Comparison of ENCODE assay signal across 8 cellular contexts in genomic region chr12:45268672-45269406, GRCh38. TPM values are rescaled to one million over a fixed set of nuclear protein-coding genes. Genes with fewer than 3 reads are reported as not detected.
A peak's percentile ranks its signal among the peaks of the same experiment; 100 is the strongest.
DNase-seq lines count a peak whose midpoint lies in the region; ATAC-seq and TF ChIP-seq lines count a peak whose summit lies in the region.

No MANE protein-coding gene starts in this region.

- H3K4me1 Mint-ChIP-seq in T-helper 17 cell: peaks cover 32% of the 10 kb centered on the region
- H3K4me1 Mint-ChIP-seq in activated CD4-positive, alpha-beta T cell treated with anti-CD3 and anti-CD28 coated beads, Interleukin-2, amount 10 ng/mL, durations not matched to agents 24 days and 14 days: peaks cover 6% of the 10 kb centered on the region

- ATAC-seq in GM19043 (IDR thresholded peaks at IDR 0.05; ENCODE audit: low read depth, unreplicated experiment) (peak; percentile 64), SK-N-SH treated with all-trans-retinoic acid at 6 μM for 48 hours (peak; percentile 90), T-helper 17 cell (no peak)

- H3K4me3 ChIP-seq in AG04450 (ENCODE audit: low read depth, low read length): peak overlapping the region; percentile 15; the same call in 1 of the 2 replicates

- TF ChIP-seq CTCF in AG04450 (IDR thresholded peaks at IDR 0.05; ENCODE audit: low read depth, low read length): peak; percentile 58

- DNase-seq in AG04450 (ENCODE audit: low read depth, low spot score) (peak; percentile 61), KG1 (lab: John Stamatoyannopoulos, UW) (peak; percentile 42), foreskin melanocyte (peak; percentile 65), pulmonary artery endothelial cell (ENCODE audit: low read depth, low spot score) (peak; percentile 99), T-helper 17 cell (no peak)
- no peak for DNase-seq in activated CD4-positive, alpha-beta T cell treated with anti-CD3 and anti-CD28 coated beads, Interleukin-2, amount 10 ng/mL, durations not matched to agents 24 days and 14 days

- CTCF ChIA-PET in AG04450 (lab: Charles Lee): interaction anchor here (0.6 to 2.6 kb wide), 20 partner anchors 9 to 124 kb away, joined by 3 to 34 read pairs (median 4); partner anchors contain the start of gene ANO6

- POLR2A ChIA-PET in AG04450 (lab: Yijun Ruan, JAX): interaction anchor here (1.2 to 1.3 kb wide), 2 partner anchors 53 to 68 kb away, joined by 4 read pairs; partner anchors contain the start of gene ANO6

- peaks cover 3% of the 10 kb centered on the region for H3K36me3 Mint-ChIP-seq in T-helper 17 cell (ENCODE audit: low read depth)
- no peaks in the 10 kb centered on the region for H3K36me3 Mint-ChIP-seq in activated CD4-positive, alpha-beta T cell treated with anti-CD3 and anti-CD28 coated beads, Interleukin-2, amount 10 ng/mL, durations not matched to agents 24 days and 14 days (ENCODE audit: low read depth)

- intact Hi-C loops in activated CD4-positive, alpha-beta T cell treated with anti-CD3 and anti-CD28 coated beads, Interleukin-2, amount 10 ng/mL, durations not matched to agents 24 days and 14 days (cut with micrococcal nuclease): no loop called here

- no peaks in the 10 kb centered on the region for H3K27me3 Mint-ChIP-seq in T-helper 17 cell
- no peaks in the 10 kb centered on the region for H3K27me3 Mint-ChIP-seq in activated CD4-positive, alpha-beta T cell treated with anti-CD3 and anti-CD28 coated beads, Interleukin-2, amount 10 ng/mL, durations not matched to agents 24 days and 14 days

- no peak overlapping the region for H3K27ac Mint-ChIP-seq in T-helper 17 cell
- H3K27ac Mint-ChIP-seq in activated CD4-positive, alpha-beta T cell treated with anti-CD3 and anti-CD28 coated beads, Interleukin-2, amount 10 ng/mL, durations not matched to agents 24 days and 14 days: no peak overlapping the region

- no peak overlapping the region for H3K4me3 Mint-ChIP-seq in T-helper 17 cell
- no peak overlapping the region for H3K4me3 Mint-ChIP-seq in activated CD4-positive, alpha-beta T cell treated with anti-CD3 and anti-CD28 coated beads, Interleukin-2, amount 10 ng/mL, durations not matched to agents 24 days and 14 days

- no peaks in the 10 kb centered on the region for H3K9me3 ChIP-seq in AG04450 (ENCODE audit: control insufficient read depth, insufficient read depth, low read length)
- H3K9me3 ChIP-seq in T-helper 17 cell (ENCODE audit: control insufficient read depth, low read length, poor library complexity, severe bottlenecking): no peaks in the 10 kb centered on the region

- peak overlapping the region; percentile 55 for H3K27ac ChIP-seq in AG04450 (ENCODE audit: low read depth, low read length)

- no peaks in the 10 kb centered on the region for H3K27me3 ChIP-seq in AG04450 (ENCODE audit: control insufficient read depth, insufficient read depth, low read length)

- no peaks in the 10 kb centered on the region for H3K9me3 Mint-ChIP-seq in activated CD4-positive, alpha-beta T cell treated with anti-CD3 and anti-CD28 coated beads, Interleukin-2, amount 10 ng/mL, durations not matched to agents 24 days and 14 days

TF ChIP-seq in SK-N-SH treated with all-trans-retinoic acid at 6 μM for 48 hours, 23 proteins besides CTCF, POLR2A, EP300 and RAD21 (continues in another document):
- TF ChIP-seq, protein P1, sequence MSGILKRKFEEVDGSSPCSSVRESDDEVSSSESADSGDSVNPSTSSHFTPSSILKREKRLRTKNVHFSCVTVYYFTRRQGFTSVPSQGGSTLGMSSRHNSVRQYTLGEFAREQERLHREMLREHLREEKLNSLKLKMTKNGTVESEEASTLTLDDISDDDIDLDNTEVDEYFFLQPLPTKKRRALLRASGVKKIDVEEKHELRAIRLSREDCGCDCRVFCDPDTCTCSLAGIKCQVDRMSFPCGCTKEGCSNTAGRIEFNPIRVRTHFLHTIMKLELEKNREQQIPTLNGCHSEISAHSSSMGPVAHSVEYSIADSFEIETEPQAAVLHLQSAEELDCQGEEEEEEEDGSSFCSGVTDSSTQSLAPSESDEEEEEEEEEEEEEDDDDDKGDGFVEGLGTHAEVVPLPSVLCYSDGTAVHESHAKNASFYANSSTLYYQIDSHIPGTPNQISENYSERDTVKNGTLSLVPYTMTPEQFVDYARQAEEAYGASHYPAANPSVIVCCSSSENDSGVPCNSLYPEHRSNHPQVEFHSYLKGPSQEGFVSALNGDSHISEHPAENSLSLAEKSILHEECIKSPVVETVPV (CRISPR knock-in tag; IDR thresholded peaks at IDR 0.05): peak; percentile 18; the same call in 1 of the 2 replicates
- TF ChIP-seq ISL1 (CRISPR knock-in tag; IDR thresholded peaks at IDR 0.05) (peak; percentile 94), GLIS3 (CRISPR knock-in tag; IDR thresholded peaks at IDR 0.05) (no peak), ESRRG (CRISPR knock-in tag; IDR thresholded peaks at IDR 0.05) (no peak), BACH2 (CRISPR knock-in tag; IDR thresholded peaks at IDR 0.05; ENCODE audit: borderline replicate concordance) (no peak), TOX (CRISPR knock-in tag; IDR thresholded peaks at IDR 0.05; ENCODE audit: borderline replicate concordance) (no peak), TSHZ2 (CRISPR knock-in tag; IDR thresholded peaks at IDR 0.05) (peak; percentile 93), OSR1 (CRISPR knock-in tag; IDR thresholded peaks at IDR 0.05) (no peak), ZNF8 (CRISPR knock-in tag; IDR thresholded peaks at IDR 0.05) (peak; percentile 36; the same call in 1 of the 2 replicates), ZNF70 (CRISPR knock-in tag; IDR thresholded peaks at IDR 0.05) (no peak), ZFP30 (CRISPR knock-in tag; IDR thresholded peaks at IDR 0.05) (no peak), CSDC2 (CRISPR knock-in tag; IDR thresholded peaks at IDR 0.05) (0 out of 2 replicates have a peak, but pooled peaks have one; percentile 15), SNAI2 (CRISPR knock-in tag; IDR thresholded peaks at IDR 0.05) (no peak), ZC3H10 (CRISPR knock-in tag; IDR thresholded peaks at IDR 0.05) (no peak), PPARA (CRISPR knock-in tag; IDR thresholded peaks at IDR 0.05; ENCODE audit: borderline replicate concordance) (no peak), CREB5 (CRISPR knock-in tag; IDR thresholded peaks at IDR 0.05; ENCODE audit: low read depth) (no peak; the same call in 1 of the 2 replicates), RARB (CRISPR knock-in tag; IDR thresholded peaks at IDR 0.05) (no peak), ZFP3 (CRISPR knock-in tag; IDR thresholded peaks at IDR 0.05) (peak; percentile 76; the same call in 1 of the 2 replicates), TCF4 (CRISPR knock-in tag; IDR thresholded peaks at IDR 0.05; ENCODE audit: borderline replicate concordance) (peak; percentile 80), ARNTL (CRISPR knock-in tag; IDR thresholded peaks at IDR 0.05; ENCODE audit: borderline replicate concordance, low read depth) (no peak), ZNF565 (CRISPR knock-in tag; conservative IDR thresholded peaks at IDR 0.05; ENCODE audit: low read depth) (no peak)

RNA-seq across cellular contexts. Expression of gene ANO6, which starts 52.9 kb away (rescaled TPM):
- polyA plus RNA-seq in AG04450 (2011; rRNA removed): 44.0 and 51.9 TPM in 2 replicates
- 37.2 and 50.2 TPM in 2 replicates for polyA minus RNA-seq in AG04450 (2011; rRNA and poly(A)+ RNA removed)
- total RNA-seq in pulmonary artery endothelial cell: 72.0 and 73.8 TPM in 2 replicates
- 10 to 100 TPM; 32.2 to 69.5 TPM for total RNA-seq in T-helper 17 cell
- total RNA-seq in activated CD4-positive, alpha-beta T cell treated with anti-CD3 and anti-CD28 coated beads, Interleukin-2, amount 10 ng/mL, durations not matched to agents 24 days and 14 days: 24.1 and 24.8 TPM in 2 replicates

Comparison
In these comparisons a context has a peak if more than half of its experiments do, and no peak if none do; other contexts are left out.
1. DNase-seq: peak in AG04450 (single experiment), KG1 (single experiment), foreskin melanocyte (single experiment) and pulmonary artery endothelial cell (single experiment); none in T-helper 17 cell (0 of 3) and activated CD4-positive, alpha-beta T cell treated with anti-CD3 and anti-CD28 coated beads, Interleukin-2, amount 10 ng/mL, durations not matched to agents 24 days and 14 days (single experiment).